21 cellular contexts compared by ENCODE assay signal in the genomic region with DNA sequence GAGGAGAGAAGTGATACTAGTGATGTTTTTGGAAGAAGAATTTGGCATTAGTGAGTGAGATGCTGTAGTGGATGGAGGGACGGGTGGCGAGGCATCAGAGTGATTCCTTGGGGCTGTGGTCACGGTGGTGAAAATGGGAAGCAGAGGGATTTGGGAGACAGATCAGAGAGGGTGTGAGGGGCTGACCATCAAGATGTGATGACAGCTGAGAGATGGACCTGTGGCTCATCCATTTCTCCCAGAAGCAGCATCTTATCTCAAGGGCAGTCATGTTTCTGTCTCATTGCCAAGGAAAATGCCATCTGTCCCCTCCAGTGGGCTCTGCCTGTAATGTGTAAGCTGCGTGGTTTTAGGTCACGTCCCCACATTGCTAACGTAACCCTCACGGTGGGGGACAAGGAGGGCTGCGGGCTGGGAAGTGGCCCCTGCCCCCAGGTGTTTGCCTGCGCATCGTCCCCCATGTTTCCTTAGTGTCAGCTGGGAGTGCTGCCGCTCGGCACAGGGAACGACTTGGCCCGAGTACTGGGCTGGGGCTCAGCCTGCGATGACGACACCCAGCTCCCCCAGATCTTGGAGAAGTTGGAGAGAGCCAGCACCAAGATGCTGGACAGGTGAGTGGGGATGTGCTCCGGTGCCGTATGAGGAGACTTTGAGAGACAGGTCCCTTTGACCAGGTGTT.
A peak's percentile ranks its signal among the peaks of the same experiment; 100 is the strongest.
DNase-seq lines count a peak whose midpoint lies in the region; ATAC-seq and TF ChIP-seq lines count a peak whose summit lies in the region.
"Had no signal": no experiment of that assay in that cellular context is flagged by ENCODE, and none has a peak within 500 bp of the region (broad histone marks: within the 10 kb centered on the region; RNA-seq: fewer than 3 reads in every experiment).

No MANE protein-coding gene starts in this region.

- DNase-seq in activated naive CD4-positive, alpha-beta T cell treated with anti-CD3 and anti-CD28 coated beads, Interleukin-2, amount 10 ng/mL, durations not matched to agents 7 days and 5 days, result peak; percentile 5
- no peak for DNase-seq in activated naive CD4-positive, alpha-beta T cell treated with Interleukin-2 at 50 U/mL for 16 hours
- no peak for DNase-seq in activated CD8-positive, alpha-beta T cell treated with anti-CD3 and anti-CD28 coated beads, Interleukin-2, amount 10 ng/mL, durations not matched to agents 7 days and 5 days
- DNase-seq in memory B cell (ENCODE audit: low spot score in 2 of 2) (no peak), T-helper 9 cell (no peak), HEK293T (ENCODE audit: extremely low spot score) (no peak), HuH-7.5 (ENCODE audit: low spot score) (no peak)
- no peak for DNase-seq in stimulated activated effector memory CD8-positive, alpha-beta T cell treated with anti-CD3 and anti-CD28 coated beads, Interleukin-12 subunit alpha, Interleukin-12 subunit beta, amount 100 ng/mL, for 72 hours (ENCODE audit: low spot score in 2 of 2)
- DNase-seq: ACHN; activated gamma-delta T cell treated with Interleukin-2 at 50 U/mL for 16 hours; brain microvascular endothelial cell; dermis blood vessel endothelial cell; DND-41; left ventricle myocardium superior; NCI-H1105 treated with DMSO at 0.1 percent for 48 hours; NCI-H526 treated with DMSO at 0.1 percent for 48 hours; OCI-M1; SIG-M5; stimulated activated CD8-positive, alpha-beta memory T cell treated with anti-CD3 and anti-CD28 coated beads, Interleukin-4, amount 100 ng/mL, for 48 hours had no signal

- H3K4me1 Mint-ChIP-seq in activated naive CD4-positive, alpha-beta T cell treated with anti-CD3 and anti-CD28 coated beads, Interleukin-2, amount 10 ng/mL, durations not matched to agents 7 days and 5 days, result peaks cover 28% of the 10 kb centered on the region
- peaks cover 26% of the 10 kb centered on the region for H3K4me1 Mint-ChIP-seq in activated CD8-positive, alpha-beta T cell treated with anti-CD3 and anti-CD28 coated beads, Interleukin-2, amount 10 ng/mL, durations not matched to agents 7 days and 5 days (ENCODE audit: low read depth)
- H3K4me1 Mint-ChIP-seq in memory B cell, result peaks cover 27% of the 10 kb centered on the region
- peaks cover 48% of the 10 kb centered on the region for H3K4me1 Mint-ChIP-seq in stimulated activated effector memory CD8-positive, alpha-beta T cell treated with anti-CD3 and anti-CD28 coated beads, Interleukin-12 subunit alpha, Interleukin-12 subunit beta, amount 100 ng/mL, for 72 hours

- no peak for ATAC-seq in activated CD8-positive, alpha-beta T cell treated with anti-CD3 and anti-CD28 coated beads, Interleukin-2, amount 10 ng/mL, durations not matched to agents 7 days and 5 days
- ATAC-seq in memory B cell (ENCODE audit: low read depth), result no peak
- no peak for ATAC-seq in stimulated activated effector memory CD8-positive, alpha-beta T cell treated with anti-CD3 and anti-CD28 coated beads, Interleukin-12 subunit alpha, Interleukin-12 subunit beta, amount 100 ng/mL, for 72 hours
- ATAC-seq: activated CD4-positive, CD25-positive, alpha-beta regulatory T cell treated with anti-CD3 and anti-CD28 coated beads, Interleukin-2, amount 50 U/mL, for 24 hours; left ventricle myocardium superior had no signal

- POLR2A ChIA-PET in activated CD8-positive, alpha-beta T cell treated with anti-CD3 and anti-CD28 coated beads, Interleukin-2, amount 10 ng/mL, durations not matched to agents 7 days and 5 days (lab: Charles Lee), result no interaction called here
- POLR2A ChIA-PET in HEK293T (lab: Yijun Ruan, JAX), result interaction anchor here (0.6 kb wide), 1 partner anchor 30 kb away, joined by 3 read pairs; no protein-coding TSS in a partner anchor

- H3K4me3 Mint-ChIP-seq in activated naive CD4-positive, alpha-beta T cell treated with anti-CD3 and anti-CD28 coated beads, Interleukin-2, amount 10 ng/mL, durations not matched to agents 7 days and 5 days, result no peak overlapping the region
- H3K4me3 Mint-ChIP-seq in activated CD8-positive, alpha-beta T cell treated with anti-CD3 and anti-CD28 coated beads, Interleukin-2, amount 10 ng/mL, durations not matched to agents 7 days and 5 days, result no peak overlapping the region
- no peak overlapping the region for H3K4me3 Mint-ChIP-seq in memory B cell
- H3K4me3 Mint-ChIP-seq in stimulated activated effector memory CD8-positive, alpha-beta T cell treated with anti-CD3 and anti-CD28 coated beads, Interleukin-12 subunit alpha, Interleukin-12 subunit beta, amount 100 ng/mL, for 72 hours, result no peak overlapping the region
- H3K4me3 Mint-ChIP-seq: CD8-positive, alpha-beta memory T cell had no signal

- H3K27me3 Mint-ChIP-seq in activated naive CD4-positive, alpha-beta T cell treated with anti-CD3 and anti-CD28 coated beads, Interleukin-2, amount 10 ng/mL, durations not matched to agents 7 days and 5 days, result no peaks in the 10 kb centered on the region
- no peaks in the 10 kb centered on the region for H3K27me3 Mint-ChIP-seq in activated CD8-positive, alpha-beta T cell treated with anti-CD3 and anti-CD28 coated beads, Interleukin-2, amount 10 ng/mL, durations not matched to agents 7 days and 5 days (ENCODE audit: low read depth)
- no peaks in the 10 kb centered on the region for H3K27me3 Mint-ChIP-seq in memory B cell

- H3K36me3 Mint-ChIP-seq in activated naive CD4-positive, alpha-beta T cell treated with anti-CD3 and anti-CD28 coated beads, Interleukin-2, amount 10 ng/mL, durations not matched to agents 7 days and 5 days, result peaks cover 65% of the 10 kb centered on the region
- H3K36me3 Mint-ChIP-seq in activated CD8-positive, alpha-beta T cell treated with anti-CD3 and anti-CD28 coated beads, Interleukin-2, amount 10 ng/mL, durations not matched to agents 7 days and 5 days (ENCODE audit: low read depth), result peaks cover 63% of the 10 kb centered on the region
- H3K36me3 Mint-ChIP-seq in memory B cell, result peaks cover 46% of the 10 kb centered on the region
- peaks cover 82% of the 10 kb centered on the region for H3K36me3 Mint-ChIP-seq in stimulated activated effector memory CD8-positive, alpha-beta T cell treated with anti-CD3 and anti-CD28 coated beads, Interleukin-12 subunit alpha, Interleukin-12 subunit beta, amount 100 ng/mL, for 72 hours

- no peaks in the 10 kb centered on the region for H3K9me3 Mint-ChIP-seq in activated naive CD4-positive, alpha-beta T cell treated with anti-CD3 and anti-CD28 coated beads, Interleukin-2, amount 10 ng/mL, durations not matched to agents 7 days and 5 days
- no peaks in the 10 kb centered on the region for H3K9me3 Mint-ChIP-seq in activated CD8-positive, alpha-beta T cell treated with anti-CD3 and anti-CD28 coated beads, Interleukin-2, amount 10 ng/mL, durations not matched to agents 7 days and 5 days (ENCODE audit: insufficient read depth)
- H3K9me3 Mint-ChIP-seq in memory B cell, result no peaks in the 10 kb centered on the region
- no peaks in the 10 kb centered on the region for H3K9me3 Mint-ChIP-seq in stimulated activated effector memory CD8-positive, alpha-beta T cell treated with anti-CD3 and anti-CD28 coated beads, Interleukin-12 subunit alpha, Interleukin-12 subunit beta, amount 100 ng/mL, for 72 hours
- H3K9me3 Mint-ChIP-seq: CD8-positive, alpha-beta memory T cell had no signal

- H3K27ac Mint-ChIP-seq in activated naive CD4-positive, alpha-beta T cell treated with anti-CD3 and anti-CD28 coated beads, Interleukin-2, amount 10 ng/mL, durations not matched to agents 7 days and 5 days, result peak overlapping the region; percentile 62
- peak overlapping the region; percentile 23 for H3K27ac Mint-ChIP-seq in activated CD8-positive, alpha-beta T cell treated with anti-CD3 and anti-CD28 coated beads, Interleukin-2, amount 10 ng/mL, durations not matched to agents 7 days and 5 days
- peak overlapping the region; percentile 69 for H3K27ac Mint-ChIP-seq in memory B cell
- peak overlapping the region; percentile 67 for H3K27ac Mint-ChIP-seq in stimulated activated effector memory CD8-positive, alpha-beta T cell treated with anti-CD3 and anti-CD28 coated beads, Interleukin-12 subunit alpha, Interleukin-12 subunit beta, amount 100 ng/mL, for 72 hours

- CTCF ChIA-PET in activated naive CD4-positive, alpha-beta T cell treated with anti-CD3 and anti-CD28 coated beads, Interleukin-2, amount 10 ng/mL, durations not matched to agents 7 days and 5 days (lab: Charles Lee), result interaction anchor here (1.0 to 6.2 kb wide), 4 partner anchors 22 to 88 kb away, joined by 3 to 196 read pairs (median 4); no protein-coding TSS in a partner anchor
- CTCF ChIA-PET in activated CD8-positive, alpha-beta T cell treated with anti-CD3 and anti-CD28 coated beads, Interleukin-2, amount 10 ng/mL, durations not matched to agents 7 days and 5 days (lab: Charles Lee), result interaction anchor here (3.4 to 9.9 kb wide), 3 partner anchors 18 to 41 kb away, joined by 56 to 308 read pairs (median 81); no protein-coding TSS in a partner anchor
- CTCF ChIA-PET in HEK293T (lab: Yijun Ruan, JAX), result interaction anchor here (1.2 kb wide), 1 partner anchor 112 kb away, joined by 3 read pairs; no protein-coding TSS in a partner anchor

TF ChIP-seq in HEK293T, 16 proteins besides CTCF, POLR2A, EP300 and RAD21:
- TF ChIP-seq NFRKB (IDR thresholded peaks at IDR 0.05), result no peak
- TF ChIP-seq ZNF384 (IDR thresholded peaks at IDR 0.05), result no peak
- TF ChIP-seq ARNT (IDR thresholded peaks at IDR 0.05), result no peak
- TF ChIP-seq, protein P1, sequence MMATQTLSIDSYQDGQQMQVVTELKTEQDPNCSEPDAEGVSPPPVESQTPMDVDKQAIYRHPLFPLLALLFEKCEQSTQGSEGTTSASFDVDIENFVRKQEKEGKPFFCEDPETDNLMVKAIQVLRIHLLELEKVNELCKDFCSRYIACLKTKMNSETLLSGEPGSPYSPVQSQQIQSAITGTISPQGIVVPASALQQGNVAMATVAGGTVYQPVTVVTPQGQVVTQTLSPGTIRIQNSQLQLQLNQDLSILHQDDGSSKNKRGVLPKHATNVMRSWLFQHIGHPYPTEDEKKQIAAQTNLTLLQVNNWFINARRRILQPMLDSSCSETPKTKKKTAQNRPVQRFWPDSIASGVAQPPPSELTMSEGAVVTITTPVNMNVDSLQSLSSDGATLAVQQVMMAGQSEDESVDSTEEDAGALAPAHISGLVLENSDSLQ (IDR thresholded peaks at IDR 0.05), result no peak
- no peak for TF ChIP-seq BHLHE40 (IDR thresholded peaks at IDR 0.05; ENCODE audit: borderline replicate concordance)
- no peak for TF ChIP-seq SP1 (IDR thresholded peaks at IDR 0.05)
- no peak for TF ChIP-seq TARDBP (IDR thresholded peaks at IDR 0.05)
- TF ChIP-seq SUZ12 (IDR thresholded peaks at IDR 0.05), result no peak
- no peak for TF ChIP-seq CTBP1 (IDR thresholded peaks at IDR 0.05; ENCODE audit: borderline replicate concordance)
- no peak for TF ChIP-seq FOXK2 (IDR thresholded peaks at IDR 0.05)
- TF ChIP-seq FOXA1 (IDR thresholded peaks at IDR 0.05), result no peak
- TF ChIP-seq ELF4 (IDR thresholded peaks at IDR 0.05), result no peak
- no peak for TF ChIP-seq LEF1 (IDR thresholded peaks at IDR 0.05; ENCODE audit: borderline replicate concordance)
- no peak for TF ChIP-seq HDGF (IDR thresholded peaks at IDR 0.05; ENCODE audit: borderline replicate concordance)
